Comparison of ENCODE assay signal across 1 cellular context in genomic region chr15:94229591-94230365, GRCh38.
TF ChIP-seq lines count a peak whose summit lies in the region.

No MANE protein-coding gene starts in this region.

TF ChIP-seq in GM12878, 131 proteins besides CTCF, POLR2A, EP300 and RAD21 (continued from another document and continues in another):
- TF ChIP-seq BRCA1 (IDR thresholded peaks at IDR 0.05; ENCODE audit: low read depth, low read length) (no peak), IKZF2 (IDR thresholded peaks at IDR 0.05) (peak; percentile 91 to 95), ATF2 (IDR thresholded peaks at IDR 0.05; ENCODE audit: low read length) (0 out of 2 replicates have a peak, but pooled peaks have one; percentile 37), HDAC2 (IDR thresholded peaks at IDR 0.05) (no peak), NR2C2 (IDR thresholded peaks at IDR 0.05; ENCODE audit: borderline replicate concordance, control insufficient read depth, insufficient read length, low read depth) (no peak), ZSCAN29 (IDR thresholded peaks at IDR 0.05) (no peak), RCOR1 (conservative IDR thresholded peaks at IDR 0.05; ENCODE audit: low read depth, low read length) (no peak), E2F4 (IDR thresholded peaks at IDR 0.05; ENCODE audit: low read depth, low read length) (no peak), PAX8 (IDR thresholded peaks at IDR 0.05) (no peak), PKNOX1 (IDR thresholded peaks at IDR 0.05) (peak; percentile 54; the same call in 1 of the 2 replicates), SUZ12 (IDR thresholded peaks at IDR 0.05; ENCODE audit: unreplicated experiment) (no peak), ZNF274 (IDR thresholded peaks at IDR 0.05; ENCODE audit: insufficient read depth, insufficient read length) (no peak), NFYA (IDR thresholded peaks at IDR 0.05; ENCODE audit: borderline replicate concordance, low read depth, low read length) (no peak), BHLHE40 (IDR thresholded peaks at IDR 0.05; ENCODE audit: borderline replicate concordance in 1 of 2, low read depth in 2 of 2, low read length in 1 of 2) (no peak; a peak in 1 of 4 replicates), KLF5 (IDR thresholded peaks at IDR 0.05; ENCODE audit: partially characterized antibody) (peak; percentile 20), TCF12 (IDR thresholded peaks at IDR 0.05; ENCODE audit: low read depth, low read length) (no peak), RAD51 (IDR thresholded peaks at IDR 0.05) (peak; percentile 80; the same call in 1 of the 2 replicates), ATF3 (IDR thresholded peaks at IDR 0.05; ENCODE audit: borderline replicate concordance, extremely low read depth, low read depth, low read length) (no peak), RELA (IDR thresholded peaks at IDR 0.05; ENCODE audit: borderline replicate concordance, partially characterized antibody) (no peak), IRF5 (IDR thresholded peaks at IDR 0.05; ENCODE audit: borderline replicate concordance) (no peak), YBX1 (IDR thresholded peaks at IDR 0.05) (no peak), PRDM15 (CRISPR knock-in tag; IDR thresholded peaks at IDR 0.05) (no peak), CBFB (IDR thresholded peaks at IDR 0.05; ENCODE audit: low read depth) (peak; percentile 77), SUPT20H (IDR thresholded peaks at IDR 0.05; ENCODE audit: borderline replicate concordance, control insufficient read depth, low read depth, low read length) (no peak), STAT1 (conservative IDR thresholded peaks at IDR 0.05) (no peak), SIX5 (IDR thresholded peaks at IDR 0.05; ENCODE audit: low read depth, low read length, severe bottlenecking) (no peak), USF2 (IDR thresholded peaks at IDR 0.05; ENCODE audit: borderline replicate concordance, low read depth, low read length) (no peak), CEBPZ (IDR thresholded peaks at IDR 0.05; ENCODE audit: low read depth, low read length) (no peak), MEF2B (IDR thresholded peaks at IDR 0.05; ENCODE audit: partially characterized antibody, poor library complexity, severe bottlenecking) (peak; percentile 80), NKRF (conservative IDR thresholded peaks at IDR 0.05) (no peak), CHD1 (IDR thresholded peaks at IDR 0.05; ENCODE audit: low read depth, low read length) (no peak), SRF (IDR thresholded peaks at IDR 0.05; ENCODE audit: low read depth in 2 of 2, low read length in 2 of 2) (no peak), SKIL (IDR thresholded peaks at IDR 0.05; ENCODE audit: low read depth, poor library complexity, severe bottlenecking) (peak; percentile 82), BCL11A (IDR thresholded peaks at IDR 0.05; ENCODE audit: low read depth, low read length) (peak; percentile 84), ATF7 (IDR thresholded peaks at IDR 0.05; ENCODE audit: low read depth) (peak; percentile 63; the same call in 1 of the 2 replicates), ASH2L (IDR thresholded peaks at IDR 0.05; ENCODE audit: borderline replicate concordance, low read depth) (no peak), ZBED1 (IDR thresholded peaks at IDR 0.05; ENCODE audit: borderline replicate concordance) (no peak), SMARCA5 (IDR thresholded peaks at IDR 0.05) (peak; percentile 48; the same call in 1 of the 2 replicates), EZH2 (IDR thresholded peaks at IDR 0.05; ENCODE audit: borderline replicate concordance, control insufficient read depth, low read depth, low read length) (no peak), EGR1 (IDR thresholded peaks at IDR 0.05; ENCODE audit: borderline replicate concordance in 1 of 2, low read depth in 2 of 2, low read length in 2 of 2) (no peak), ZNF24 (IDR thresholded peaks at IDR 0.05) (peak; percentile 58; the same call in 1 of the 2 replicates)
